ENCODE assay signal across 28 cellular contexts in genomic region chr9:114428466-114428865, GRCh38.
"Had no signal": no experiment of that assay in that cellular context is flagged by ENCODE, and none has a peak within 500 bp of the region (broad histone marks: within the 10 kb centered on the region; RNA-seq: fewer than 3 reads in every experiment).

No MANE protein-coding gene starts in this region.

- H3K4me3 ChIP-seq: ascending aorta, body of pancreas, K562, SJSA1 had no signal

- H3K27ac ChIP-seq: ascending aorta, body of pancreas, RWPE1, SJSA1 had no signal

- H3K9me3 ChIP-seq: ascending aorta, body of pancreas, SJSA1 had no signal

- FAIRE-seq: bronchial epithelial cell, K562 had no signal

- H3K27me3 ChIP-seq: ascending aorta, body of pancreas, SJSA1 had no signal

- H3K4me1 ChIP-seq: ascending aorta, body of pancreas, SJSA1 had no signal

- H3K36me3 ChIP-seq: ascending aorta, SJSA1 had no signal

- ATAC-seq: activated naive CD8-positive, alpha-beta T cell treated with anti-CD3 and anti-CD28 coated beads, Interleukin-2, amount 50 U/mL, for 24 hours; activated T-cell treated with anti-CD3 and anti-CD28 coated beads, Interleukin-2, amount 50 U/mL, for 4 hours; body of pancreas; K562; Panc1 had no signal

- DNase-seq: activated B cell treated with CpG ODN at 0.5 μM for 24 hours; activated CD4-positive, alpha-beta T cell treated with anti-CD3 and anti-CD28 coated beads for 1 hour; activated CD4-positive, alpha-beta T cell treated with anti-CD3 and anti-CD28 coated beads, Interleukin-2, amount 10 ng/mL, durations not matched to agents 24 days and 14 days; activated CD4-positive, alpha-beta T cell treated with anti-CD3 and anti-CD28 coated beads, Interleukin-2, amount 50 U/mL, for 48 hours; activated naive CD4-positive, alpha-beta T cell treated with anti-CD3 and anti-CD28 coated beads, Interleukin-2, amount 50 U/mL, for 16 hours; activated naive CD8-positive, alpha-beta T cell treated with anti-CD3 and anti-CD28 coated beads, Interleukin-2, amount 50 U/mL, for 24 hours; activated T-cell treated with anti-CD3 and anti-CD28 coated beads, Interleukin-2, amount 50 U/mL, for 4 hours; amniotic stem cell; body of pancreas; Karpas-422; MM.1S; NCI-H1105 treated with DMSO at 0.1 percent for 48 hours; NCI-H1436 treated with DMSO at 0.1 percent for 48 hours; NCI-H187; NCI-H2081; NCI-H2227 treated with DMSO at 0.1 percent for 48 hours; NCI-H510A; NCI-H526 treated with DMSO at 0.1 percent for 48 hours; NCI-H82; OCI-M1; Right ventricle myocardium superior; T-helper 9 cell had no signal
